ENCODE assay signal across 8 cellular contexts in genomic region chr2:9555338-9556120, GRCh38. TPM values are rescaled to one million over a fixed set of nuclear protein-coding genes. Genes with fewer than 3 reads are reported as not detected.
A peak's percentile ranks its signal among the peaks of the same experiment; 100 is the strongest.
DNase-seq lines count a peak whose midpoint lies in the region; ATAC-seq and TF ChIP-seq lines count a peak whose summit lies in the region.

TSS of gene ADAM17 (minus strand) at chr2:9555830. CDS start at chr2:9555605, 225 bp downstream.

- H4K20me1 ChIP-seq in SK-N-SH (ENCODE audit: insufficient read depth) (peaks cover 35% of the 10 kb centered on the region), osteoblast (ENCODE audit: insufficient read depth, low read length) (peaks cover 18% of the 10 kb centered on the region)

- CTCF ChIA-PET in GM10248 (lab: Yijun Ruan, JAX): interaction anchor here (0.8 to 2.9 kb wide), 22 partner anchors 10 to 258 kb away, joined by 3 to 16 read pairs (median 4); partner anchors contain the start of genes ITGB1BP1 and YWHAQ
- CTCF ChIA-PET in SK-N-SH (lab: Yijun Ruan, JAX): interaction anchor here (0.6 to 2.8 kb wide), 24 partner anchors 9 to 719 kb away, joined by 3 to 14 read pairs (median 3); partner anchors contain the start of genes IAH1 and YWHAQ

- H3K9me3 Mint-ChIP-seq in HFFc6: no peaks in the 10 kb centered on the region
- no peaks in the 10 kb centered on the region for H3K9me3 Mint-ChIP-seq in activated naive CD4-positive, alpha-beta T cell treated with anti-CD3 and anti-CD28 coated beads, Interleukin-2, amount 50 U/mL, for 24 hours

- H3K4me1 Mint-ChIP-seq in HFFc6 (ENCODE audit: low read depth): peaks cover 63% of the 10 kb centered on the region
- H3K4me1 Mint-ChIP-seq in activated naive CD4-positive, alpha-beta T cell treated with anti-CD3 and anti-CD28 coated beads, Interleukin-2, amount 50 U/mL, for 24 hours: peaks cover 59% of the 10 kb centered on the region

- DNase-seq in GM10248 (ENCODE audit: extremely low spot score) (peak; percentile 93), HFFc6 (peak; percentile 96), NAMALWA (ENCODE audit: low spot score) (peak; percentile 94), SK-N-SH (peak; percentile 99), glomerular endothelial cell (ENCODE audit: extremely low read depth, low read depth, low spot score) (no peak), osteoblast (ENCODE audit: insufficient read length, low spot score, missing footprints) (peak; percentile 96), thoracic aorta (ENCODE audit: low spot score) (peak; percentile 90)

- TF ChIP-seq EP300 in SK-N-SH (IDR thresholded peaks at IDR 0.05; ENCODE audit: borderline replicate concordance in 1 of 2, low read depth in 1 of 2, low read length in 1 of 2): peak; percentile 27 to 44; a peak in 3 of 4 replicates

- H3K36me3 ChIP-seq in SK-N-SH (replicated peaks in 1 of 2; ENCODE audit: control insufficient read depth in 1 of 2, insufficient read depth in 2 of 2, low read length in 1 of 2) (peaks cover 1 to 3% of the 10 kb centered on the region in 2 experiments), osteoblast (ENCODE audit: insufficient read depth, low read length) (no peaks in the 10 kb centered on the region), thoracic aorta (no peaks in the 10 kb centered on the region)

- peak within 1 kb of the TSS; percentile 77 for H2AFZ ChIP-seq in SK-N-SH (ENCODE audit: low read depth)
- peak within 1 kb of the TSS; percentile 86 for H2AFZ ChIP-seq in osteoblast (ENCODE audit: low read length)

- no peaks in the 10 kb centered on the region; the same call in 1 of the 2 replicates for H3K27me3 Mint-ChIP-seq in HFFc6 (ENCODE audit: insufficient read depth)
- no peaks in the 10 kb centered on the region for H3K27me3 Mint-ChIP-seq in activated naive CD4-positive, alpha-beta T cell treated with anti-CD3 and anti-CD28 coated beads, Interleukin-2, amount 50 U/mL, for 24 hours

- H3K9me2 ChIP-seq in SK-N-SH: no peaks in the 10 kb centered on the region

- H3K4me2 ChIP-seq in SK-N-SH (peak within 1 kb of the TSS; percentile 90), osteoblast (ENCODE audit: insufficient read depth, low read length) (peak within 1 kb of the TSS; percentile 100)

- H3K79me2 ChIP-seq in SK-N-SH (ENCODE audit: insufficient read depth) (peaks cover 75% of the 10 kb centered on the region), osteoblast (ENCODE audit: insufficient read depth, low read length) (peaks cover 61% of the 10 kb centered on the region)

- peak; percentile 74 for ATAC-seq in thoracic aorta (ENCODE audit: insufficient number of reproducible peaks, low FRiP score, low read depth)

- H3K27ac ChIP-seq in SK-N-SH (ENCODE audit: low read depth in 2 of 2, low read length in 1 of 2): peak within 1 kb of the TSS; percentile 98 to 99
- H3K27ac ChIP-seq in osteoblast (ENCODE audit: low read depth, low read length): peak within 1 kb of the TSS; percentile 93
- H3K27ac ChIP-seq in thoracic aorta: peak within 1 kb of the TSS; percentile 97 to 98

- H3K27me3 ChIP-seq in SK-N-SH (ENCODE audit: insufficient read depth): no peaks in the 10 kb centered on the region
- H3K27me3 ChIP-seq in osteoblast (ENCODE audit: insufficient read depth, low read length): no peaks in the 10 kb centered on the region
- no peaks in the 10 kb centered on the region for H3K27me3 ChIP-seq in thoracic aorta (replicated peaks; ENCODE audit: insufficient read depth)

- peak; percentile 67 for TF ChIP-seq CTCF in GM10248 (IDR thresholded peaks at IDR 0.05; ENCODE audit: control extremely low read depth, extremely low read depth, low read depth, missing control alignments)
- TF ChIP-seq CTCF in HFFc6 (IDR thresholded peaks at IDR 0.05): peak; percentile 80
- peak; percentile 55 for TF ChIP-seq CTCF in SK-N-SH (IDR thresholded peaks at IDR 0.05)
- peak; percentile 46 for TF ChIP-seq CTCF in osteoblast (IDR thresholded peaks at IDR 0.05; ENCODE audit: extremely low read depth, low read depth, low read length)
- TF ChIP-seq CTCF in thoracic aorta (IDR thresholded peaks at IDR 0.05): peak; percentile 52

- POLR2A ChIA-PET in GM10248 (lab: Yijun Ruan, JAX) (interaction anchor here (0.5 to 2.0 kb wide), 5 partner anchors 20 to 1599 kb away, joined by 3 to 12 read pairs (median 4); partner anchors contain the start of genes NOL10, ODC1 and YWHAQ), SK-N-SH (lab: Yijun Ruan, JAX) (interaction anchor here (0.5 to 3.4 kb wide), 23 partner anchors 9 to 1634 kb away, joined by 3 to 73 read pairs (median 4); partner anchors contain the start of genes CPSF3, ITGB1BP1, TAF1B and YWHAQ)

- peak within 1 kb of the TSS; percentile 96 to 97 for H3K4me3 ChIP-seq in SK-N-SH (ENCODE audit: low read depth in 2 of 2, low read length in 1 of 2)
- peak within 1 kb of the TSS; percentile 99 for H3K4me3 ChIP-seq in osteoblast (ENCODE audit: insufficient read depth, low read length)
- peak within 1 kb of the TSS; percentile 86 for H3K4me3 ChIP-seq in thoracic aorta

- peak within 1 kb of the TSS; percentile 94 for H3K27ac Mint-ChIP-seq in HFFc6
- H3K27ac Mint-ChIP-seq in activated naive CD4-positive, alpha-beta T cell treated with anti-CD3 and anti-CD28 coated beads, Interleukin-2, amount 50 U/mL, for 24 hours: peak within 1 kb of the TSS; percentile 93

- no peak; the same call in none of the 2 replicates for TF ChIP-seq RAD21 in SK-N-SH (IDR thresholded peaks at IDR 0.05; ENCODE audit: low read length)

- peaks cover 41% of the 10 kb centered on the region for H3F3A ChIP-seq in SK-N-SH (replicated peaks; ENCODE audit: insufficient read depth)

- H3K4me3 Mint-ChIP-seq in HFFc6: peak within 1 kb of the TSS; percentile 98
- H3K4me3 Mint-ChIP-seq in activated naive CD4-positive, alpha-beta T cell treated with anti-CD3 and anti-CD28 coated beads, Interleukin-2, amount 50 U/mL, for 24 hours: peak within 1 kb of the TSS; percentile 100

- WGBS in SK-N-SH (ENCODE audit: low lambda C conversion rate): under 1% methylated on average over 36 of the region's 73 CpGs

- H3K9me3 ChIP-seq in SK-N-SH (no peaks in the 10 kb centered on the region), osteoblast (ENCODE audit: low read depth, low read length) (no peaks in the 10 kb centered on the region), thoracic aorta (no peaks in the 10 kb centered on the region)

- peaks cover 8% of the 10 kb centered on the region for H3K36me3 Mint-ChIP-seq in HFFc6 (ENCODE audit: low read depth)
- peaks cover 7% of the 10 kb centered on the region for H3K36me3 Mint-ChIP-seq in activated naive CD4-positive, alpha-beta T cell treated with anti-CD3 and anti-CD28 coated beads, Interleukin-2, amount 50 U/mL, for 24 hours

- peaks cover 13 to 23% of the 10 kb centered on the region in 2 experiments; a peak in 3 of 4 replicates for H3K4me1 ChIP-seq in SK-N-SH (ENCODE audit: control insufficient read depth in 1 of 2, insufficient read depth in 2 of 2, low read depth in 1 of 2, low read length in 1 of 2)
- peaks cover 47% of the 10 kb centered on the region for H3K4me1 ChIP-seq in osteoblast (ENCODE audit: insufficient read depth, low read length)
- peaks cover 43 to 67% of the 10 kb centered on the region in 2 donors for H3K4me1 ChIP-seq in thoracic aorta (ENCODE audit: control insufficient read depth in 1 of 2, low read depth in 2 of 2)

- H3K9ac ChIP-seq in SK-N-SH: peak within 1 kb of the TSS; percentile 94

TF ChIP-seq in SK-N-SH, 30 proteins besides CTCF, POLR2A, EP300 and RAD21 (continues in another document):
- TF ChIP-seq POLR2AphosphoS5 (IDR thresholded peaks at IDR 0.05; ENCODE audit: low read depth, low read length): peak; percentile 96
- TF ChIP-seq MEF2A (IDR thresholded peaks at IDR 0.05; ENCODE audit: borderline replicate concordance, low read depth): no peak
- no peak for TF ChIP-seq FOXM1 (IDR thresholded peaks at IDR 0.05; ENCODE audit: low read depth)
- TF ChIP-seq TAF1 (IDR thresholded peaks at IDR 0.05; ENCODE audit: borderline replicate concordance, low read depth, low read length): peak; percentile 80
- peak; percentile 78 for TF ChIP-seq CHD2 (IDR thresholded peaks at IDR 0.05; ENCODE audit: low read length, partially characterized antibody)
- no peak; the same call in 1 of the 2 replicates for TF ChIP-seq SMC3 (IDR thresholded peaks at IDR 0.05; ENCODE audit: low read depth, low read length)
- TF ChIP-seq TCF12 (IDR thresholded peaks at IDR 0.05): no peak
- TF ChIP-seq ELF1 (IDR thresholded peaks at IDR 0.05): peak; percentile 78
- peak; percentile 53 for TF ChIP-seq REST (IDR thresholded peaks at IDR 0.05; ENCODE audit: low read depth, low read length)
- no peak for TF ChIP-seq FOSL2 (IDR thresholded peaks at IDR 0.05; ENCODE audit: borderline replicate concordance, low read depth)
- TF ChIP-seq FOXJ3 (CRISPR knock-in tag; IDR thresholded peaks at IDR 0.05): peak; percentile 32; the same call in 1 of the 2 replicates
- no peak for TF ChIP-seq GATA2 (CRISPR knock-in tag; IDR thresholded peaks at IDR 0.05)

RNA-seq across cellular contexts. Expression of gene ADAM17, which starts in this region (rescaled TPM):
- total RNA-seq in HFFc6 (2021; fragmentation: NEBNext Ultra II Directional; extraction: Animal tissue kit (Norgen Biotek cat#: 25700)): 10 to 100 TPM; 16.0 to 20.0 (median 19.4) TPM
- 12.8 and 17.1 TPM in 2 replicates for polyA plus RNA-seq in SK-N-SH (2012; rRNA removed)
- 17.5 and 19.7 TPM in 2 replicates for polyA plus RNA-seq in SK-N-SH (2012; cell fraction: cytosol; rRNA removed)
- 23.0 and 30.3 TPM in 2 replicates for polyA plus RNA-seq in SK-N-SH (2012; cell fraction: nucleus; rRNA removed)
- total RNA-seq in glomerular endothelial cell (35.0 and 42.2 TPM in 2 replicates), osteoblast (53.6 and 69.1 TPM in 2 replicates), thoracic aorta (10 to 100 TPM; 21.8 to 32.4 TPM)
